1 cellular context compared by ENCODE assay signal in genomic region chr20:62955519-62956386, GRCh38.
TF ChIP-seq lines count a peak whose summit lies in the region.

No MANE protein-coding gene starts in this region.

TF ChIP-seq in H1, 55 proteins besides CTCF, POLR2A, EP300 and RAD21:
- TF ChIP-seq CBX8 (IDR thresholded peaks at IDR 0.05; ENCODE audit: borderline replicate concordance, low read depth, low read length) (no peak), ATF3 (IDR thresholded peaks at IDR 0.05; ENCODE audit: insufficient read depth, low read depth, low read length) (no peak), POLR2AphosphoS5 (IDR thresholded peaks at IDR 0.05; ENCODE audit: low read depth, low read length) (no peak), TAF7 (optimal IDR thresholded peaks at IDR 0.05; ENCODE audit: borderline replicate concordance, low read depth, low read length) (no peak), KDM5A (IDR thresholded peaks at IDR 0.05; ENCODE audit: low read length) (no peak), SIN3A (conservative IDR thresholded peaks at IDR 0.05 in 1 of 2, IDR thresholded peaks at IDR 0.05 in 1 of 2; ENCODE audit: low read depth in 1 of 2, low read length in 2 of 2) (no peak), SIRT6 (IDR thresholded peaks at IDR 0.05; ENCODE audit: low read length) (no peak), SUZ12 (IDR thresholded peaks at IDR 0.05; ENCODE audit: low read length) (no peak), SIX5 (IDR thresholded peaks at IDR 0.05; ENCODE audit: low read depth, low read length) (no peak), CBX5 (IDR thresholded peaks at IDR 0.05; ENCODE audit: low read depth, low read length) (no peak), NRF1 (IDR thresholded peaks at IDR 0.05; ENCODE audit: low read depth, low read length) (no peak), BCL11A (IDR thresholded peaks at IDR 0.05; ENCODE audit: low read depth in 2 of 2, low read length in 2 of 2) (no peak), GTF2F1 (IDR thresholded peaks at IDR 0.05; ENCODE audit: borderline replicate concordance, low read depth, low read length) (no peak), ASH2L (IDR thresholded peaks at IDR 0.05; ENCODE audit: low read length) (no peak), RNF2 (IDR thresholded peaks at IDR 0.05; ENCODE audit: borderline replicate concordance, low read depth, low read length, missing control alignments, poor library complexity, severe bottlenecking) (no peak), SP2 (IDR thresholded peaks at IDR 0.05; ENCODE audit: low read length) (no peak), TEAD4 (IDR thresholded peaks at IDR 0.05; ENCODE audit: low read depth, low read length) (no peak), ATF2 (IDR thresholded peaks at IDR 0.05; ENCODE audit: low read length) (no peak), HDAC2 (IDR thresholded peaks at IDR 0.05; ENCODE audit: borderline replicate concordance in 1 of 2, low read depth in 2 of 2, low read length in 2 of 2) (no peak), ZNF274 (IDR thresholded peaks at IDR 0.05; ENCODE audit: borderline replicate concordance, extremely low read depth, low read length) (no peak)
